In the genomic region with DNA sequence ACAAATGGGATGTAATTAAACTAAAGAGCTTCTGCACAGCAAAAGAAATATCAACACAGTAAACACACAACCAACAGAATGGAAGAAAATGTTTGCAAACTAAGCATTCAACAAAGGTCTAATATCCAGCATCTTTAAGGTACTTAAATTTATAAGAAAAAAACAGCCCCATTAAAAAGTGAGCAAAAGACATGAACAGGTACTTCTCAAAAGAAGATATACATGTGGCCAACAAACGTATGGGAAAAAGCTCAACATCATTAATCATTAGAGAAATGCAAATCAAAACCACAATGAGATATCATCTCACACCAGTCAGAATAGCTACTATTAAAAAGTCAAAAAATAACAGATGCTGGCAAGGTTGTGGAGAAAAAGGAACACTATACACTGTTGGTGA, we compare ENCODE assay signal across 13 cellular contexts. TPM values are rescaled to one million over a fixed set of nuclear protein-coding genes. Genes with fewer than 3 reads are reported as not detected.
DNase-seq lines count a peak whose midpoint lies in the region; ATAC-seq and TF ChIP-seq lines count a peak whose summit lies in the region.
"Not testable (repeated sequence)": the region's sequence is repeated elsewhere in the genome, so short reads cannot be mapped to it uniquely, and the experiment has no call there.
"Had no signal": no experiment of that assay in that cellular context is flagged by ENCODE, and none has a peak within 500 bp of the region (broad histone marks: within the 10 kb centered on the region; RNA-seq: fewer than 3 reads in every experiment).

No MANE protein-coding gene starts in this region.

- H3K4me1 Mint-ChIP-seq in natural killer cell = peaks cover 9 to 11% of the 10 kb centered on the region in 2 donors

- peak overlapping the region; percentile 13 to 68 for H3K27ac Mint-ChIP-seq in natural killer cell

- not testable (repeated sequence) for DNase-seq in natural killer cell

- ATAC-seq in natural killer cell = not testable (repeated sequence)

- H3K27me3 Mint-ChIP-seq in natural killer cell (ENCODE audit: low read depth in 2 of 2) = not testable (repeated sequence)

- CTCF ChIA-PET in HEK293 (lab: Yijun Ruan, JAX) = interaction anchor here (1.1 kb wide), 1 partner anchor 11 kb away, joined by 3 read pairs; no protein-coding TSS in a partner anchor

- not testable (repeated sequence) for H3K4me3 ChIP-seq in HEK293 (ENCODE audit: low read depth, low read length)

- POLR2A ChIA-PET in HEK293 (lab: Yijun Ruan, JAX) = interaction anchor here (1.0 kb wide), 1 partner anchor 10 kb away, joined by 4 read pairs; no protein-coding TSS in a partner anchor

- H3K36me3 ChIP-seq in HEK293 (ENCODE audit: control insufficient read depth in 2 of 2, insufficient read depth in 1 of 2, low read length in 2 of 2) = not testable (repeated sequence)

- intact Hi-C loops in natural killer cell (cut with micrococcal nuclease) = not testable (repeated sequence)

- not testable (repeated sequence) for H3K4me1 ChIP-seq in HEK293 (ENCODE audit: control insufficient read depth, insufficient read depth, low read length)

- not testable (repeated sequence) for H3K27ac ChIP-seq in HEK293 (ENCODE audit: extremely low read depth, low read depth, low read length)

- peaks cover 0 to 12% of the 10 kb centered on the region in 2 donors for H3K9me3 Mint-ChIP-seq in natural killer cell

- not testable (repeated sequence) for TF ChIP-seq CTCF in HEK293 (tag by site-specific recombination; IDR thresholded peaks at IDR 0.05); natural killer cell (IDR thresholded peaks at IDR 0.05)

- peaks cover 19% of the 10 kb centered on the region for H3K36me3 Mint-ChIP-seq in natural killer cell

- not testable (repeated sequence) for H3K9me3 ChIP-seq in HEK293 (ENCODE audit: control insufficient read depth, insufficient read depth, low read depth, low read length)

- not testable (repeated sequence) for H3K4me3 Mint-ChIP-seq in natural killer cell

TF ChIP-seq in HEK293, 187 proteins besides CTCF, POLR2A, EP300 and RAD21:
- TF ChIP-seq SETDB1 (IDR thresholded peaks at IDR 0.05; ENCODE audit: insufficient read length, low read length) = peak; percentile 10

RNA-seq across cellular contexts. Expression of a gene that starts 32.6 kb away (rescaled TPM):
- total RNA-seq in natural killer cell = not detected
- total RNA-seq: A172; A673; B cell; Caco-2; Calu3; CD4-positive, alpha-beta memory T cell; CD4-positive, alpha-beta T cell; CD4-positive, CD25-positive, alpha-beta regulatory T cell; CD8-positive, alpha-beta memory T cell; CD8-positive, alpha-beta T cell; Daoy had no signal
